ENCODE assay signal across 30 cellular contexts in the genomic region with DNA sequence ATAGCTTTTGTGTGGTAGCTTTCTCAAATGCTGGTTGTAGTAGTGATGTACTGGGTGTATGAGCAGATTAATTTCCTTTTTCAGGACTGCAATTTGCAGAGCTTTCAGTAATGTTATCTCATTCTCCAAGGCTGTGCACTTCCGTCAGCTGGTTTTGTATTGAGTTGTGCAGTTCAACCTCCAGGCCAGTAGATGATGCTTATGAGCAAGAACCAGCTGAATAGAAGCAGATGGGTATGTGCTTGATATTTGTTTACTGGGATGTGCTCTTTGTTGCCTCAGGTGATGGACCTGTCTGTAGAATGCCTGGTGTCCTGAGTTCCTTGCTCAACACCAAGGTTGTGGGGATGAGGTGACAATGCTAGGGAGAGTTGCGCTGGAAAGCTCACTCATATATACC.
DNase-seq lines count a peak whose midpoint lies in the region; ATAC-seq, FAIRE-seq and TF ChIP-seq lines count a peak whose summit lies in the region.
"Had no signal": no experiment of that assay in that cellular context is flagged by ENCODE, and none has a peak within 500 bp of the region (broad histone marks: within the 10 kb centered on the region; RNA-seq: fewer than 3 reads in every experiment).

No MANE protein-coding gene starts in this region.

- no peaks in the 10 kb centered on the region for H3K27me3 Mint-ChIP-seq in activated T-cell treated with anti-CD3 and anti-CD28 coated beads, Interleukin-2, amount 50 U/mL, for 4 hours (ENCODE audit: low read depth)
- H3K27me3 Mint-ChIP-seq: activated naive CD4-positive, alpha-beta T cell treated with anti-CD3 and anti-CD28 coated beads, Interleukin-2, amount 50 U/mL, for 24 hours; CD4-positive, CD25-positive, alpha-beta regulatory T cell; natural killer cell treated with Interleukin-12 subunit alpha and Interleukin-12 subunit beta and Interleukin-15 and Interleukin-18, amount 100 ng/mL, for 72 hours; stimulated activated naive CD8-positive, alpha-beta T cell treated with anti-CD3 and anti-CD28 coated beads, Interleukin-15, amount 100 ng/mL, for 72 hours had no signal

- POLR2A ChIA-PET in AG04450 (lab: Yijun Ruan, JAX) = interaction anchor here (0.6 kb wide), 1 partner anchor 33 kb away, joined by 3 read pairs; no protein-coding TSS in a partner anchor

- TF ChIP-seq CTCF in AG04450 (IDR thresholded peaks at IDR 0.05; ENCODE audit: low read depth, low read length) = 0 out of 2 replicates have a peak, but pooled peaks have one; percentile 12
- peak; percentile 7 for TF ChIP-seq CTCF in GM13976 (IDR thresholded peaks at IDR 0.05; ENCODE audit: borderline replicate concordance, control extremely low read depth, extremely low read depth, insufficient read depth, missing control alignments)
- no peak for TF ChIP-seq CTCF in bronchial epithelial cell (IDR thresholded peaks at IDR 0.05; ENCODE audit: insufficient read depth, low read length, severe bottlenecking)

- H3K27ac ChIP-seq in AG04450 (ENCODE audit: low read depth, low read length) = no peak overlapping the region
- H3K27ac ChIP-seq: heart right ventricle, ovary, PC-9, transverse colon had no signal

- H3K9me3 Mint-ChIP-seq in activated naive CD4-positive, alpha-beta T cell treated with anti-CD3 and anti-CD28 coated beads, Interleukin-2, amount 50 U/mL, for 72 hours = peaks cover 17 to 25% of the 10 kb centered on the region in 2 donors
- peaks cover 22% of the 10 kb centered on the region for H3K9me3 Mint-ChIP-seq in activated T-cell treated with anti-CD3 and anti-CD28 coated beads, Interleukin-2, amount 50 U/mL, for 4 hours
- H3K9me3 Mint-ChIP-seq: activated T-helper 1 cell treated with anti-CD3 and anti-CD28 coated beads, Interleukin-12 subunit alpha, Interleukin-12 subunit beta, Interleukin-2, Interleukin-4 antibody, amounts not matched to agents 30 ng/mL and 10 ng/mL and 1 ng/mL, durations not matched to agents 14 hours and 24 hours and 36 hours had no signal

- H3K4me1 Mint-ChIP-seq in activated T-cell treated with anti-CD3 and anti-CD28 coated beads, Interleukin-2, amount 50 U/mL, for 4 hours (ENCODE audit: low read depth) = no peaks in the 10 kb centered on the region
- H3K4me1 Mint-ChIP-seq: activated naive CD4-positive, alpha-beta T cell treated with anti-CD3 and anti-CD28 coated beads, Interleukin-2, amount 50 U/mL, for 24 hours; CD4-positive, CD25-positive, alpha-beta regulatory T cell; stimulated activated naive CD8-positive, alpha-beta T cell treated with anti-CD3 and anti-CD28 coated beads, Interleukin-15, amount 100 ng/mL, for 72 hours had no signal

- DNase-seq in AG04450 (ENCODE audit: low read depth, low spot score) (no peak), GM13976 (ENCODE audit: low spot score) (no peak), bronchial epithelial cell (ENCODE audit: low read depth) (no peak), middle frontal gyrus (ENCODE audit: extremely low spot score, low spot score) (no peak), DMS79 treated with DMSO at 0.1 percent for 48 hours (lab: John Stamatoyannopoulos, UW) (no peak)
- DNase-seq in Jurkat, Clone E6-1 (ENCODE audit: low read depth, low spot score) = peak; percentile 17
- DNase-seq in activated naive CD4-positive, alpha-beta T cell treated with anti-CD3 and anti-CD28 coated beads, Interleukin-2, amount 50 U/mL, for 72 hours (ENCODE audit: low spot score in 2 of 2) = no peak
- DNase-seq in activated T-cell treated with anti-CD3 and anti-CD28 coated beads, Interleukin-2, amount 50 U/mL, for 4 hours = no peak
- DNase-seq: activated CD4-positive, alpha-beta T cell treated with anti-CD3 and anti-CD28 coated beads for 48 hours; aorta; caudate nucleus; CD4-positive, CD25-positive, alpha-beta regulatory T cell; dermis blood vessel endothelial cell; DMS153; GF-D8; heart right ventricle; NCI-H1092 treated with DMSO at 0.1 percent for 48 hours; NCI-H2029 treated with DMSO at 0.1 percent for 48 hours; NCI-H345; NCI-H774; ovary; PC-9; SIG-M5; stimulated activated naive CD8-positive, alpha-beta T cell treated with anti-CD3 and anti-CD28 coated beads, Interleukin-15, amount 100 ng/mL, for 72 hours; transverse colon had no signal

- no peak overlapping the region for H3K27ac Mint-ChIP-seq in activated naive CD4-positive, alpha-beta T cell treated with anti-CD3 and anti-CD28 coated beads, Interleukin-2, amount 50 U/mL, for 72 hours
- H3K27ac Mint-ChIP-seq: activated naive CD4-positive, alpha-beta T cell treated with anti-CD3 and anti-CD28 coated beads, Interleukin-2, amount 50 U/mL, for 24 hours; activated T-helper 1 cell treated with anti-CD3 and anti-CD28 coated beads, Interleukin-12 subunit alpha, Interleukin-12 subunit beta, Interleukin-2, Interleukin-4 antibody, amounts not matched to agents 30 ng/mL and 10 ng/mL and 1 ng/mL, durations not matched to agents 14 hours and 24 hours and 36 hours; CD4-positive, CD25-positive, alpha-beta regulatory T cell; natural killer cell treated with Interleukin-12 subunit alpha and Interleukin-12 subunit beta and Interleukin-15 and Interleukin-18, amount 100 ng/mL, for 72 hours; stimulated activated naive CD8-positive, alpha-beta T cell treated with anti-CD3 and anti-CD28 coated beads, Interleukin-15, amount 100 ng/mL, for 72 hours had no signal

- no peak for ATAC-seq in activated naive CD4-positive, alpha-beta T cell treated with anti-CD3 and anti-CD28 coated beads, Interleukin-2, amount 50 U/mL, for 72 hours
- ATAC-seq in activated T-cell treated with anti-CD3 and anti-CD28 coated beads, Interleukin-2, amount 50 U/mL, for 4 hours = no peak
- ATAC-seq: natural killer cell treated with Interleukin-12 subunit alpha and Interleukin-12 subunit beta and Interleukin-15 and Interleukin-18, amount 100 ng/mL, for 72 hours; stimulated activated naive CD8-positive, alpha-beta T cell treated with anti-CD3 and anti-CD28 coated beads, Interleukin-15, amount 100 ng/mL, for 72 hours had no signal

- H3K4me3 ChIP-seq in AG04450 (ENCODE audit: low read depth, low read length) = no peak overlapping the region
- no peak overlapping the region for H3K4me3 ChIP-seq in Jurkat, Clone E6-1 (ENCODE audit: low read length)
- H3K4me3 ChIP-seq in bronchial epithelial cell (ENCODE audit: low read depth, low read length) = no peak overlapping the region
- H3K4me3 ChIP-seq: HAP-1, heart right ventricle, ovary, PC-9, transverse colon had no signal

- FAIRE-seq in bronchial epithelial cell (lab: Jason Lieb, UNC) = peak; percentile 32
- FAIRE-seq: A204.1 had no signal

- H3K27me3 ChIP-seq in AG04450 (ENCODE audit: control insufficient read depth, insufficient read depth, low read length) (no peaks in the 10 kb centered on the region), bronchial epithelial cell (ENCODE audit: control insufficient read depth, insufficient read depth, low read length) (no peaks in the 10 kb centered on the region)
- H3K27me3 ChIP-seq: heart right ventricle, ovary, transverse colon had no signal

- no peaks in the 10 kb centered on the region for H3K36me3 ChIP-seq in bronchial epithelial cell (ENCODE audit: control insufficient read depth, insufficient read depth, low read length)
- H3K36me3 ChIP-seq: HAP-1, heart right ventricle, ovary, transverse colon had no signal

- no peaks in the 10 kb centered on the region for H3K36me3 Mint-ChIP-seq in activated naive CD4-positive, alpha-beta T cell treated with anti-CD3 and anti-CD28 coated beads, Interleukin-2, amount 50 U/mL, for 72 hours
- no peaks in the 10 kb centered on the region for H3K36me3 Mint-ChIP-seq in activated T-cell treated with anti-CD3 and anti-CD28 coated beads, Interleukin-2, amount 50 U/mL, for 4 hours (ENCODE audit: insufficient read depth)
- H3K36me3 Mint-ChIP-seq: activated naive CD4-positive, alpha-beta T cell treated with anti-CD3 and anti-CD28 coated beads, Interleukin-2, amount 50 U/mL, for 24 hours; CD4-positive, CD25-positive, alpha-beta regulatory T cell; natural killer cell treated with Interleukin-12 subunit alpha and Interleukin-12 subunit beta and Interleukin-15 and Interleukin-18, amount 100 ng/mL, for 72 hours had no signal

- CTCF ChIA-PET in AG04450 (lab: Charles Lee) = no interaction called here

- no peaks in the 10 kb centered on the region for H3K9me3 ChIP-seq in AG04450 (ENCODE audit: control insufficient read depth, insufficient read depth, low read length)
- H3K9me3 ChIP-seq: HAP-1, heart right ventricle, ovary, transverse colon had no signal

- no peak overlapping the region for H3K4me3 Mint-ChIP-seq in activated T-cell treated with anti-CD3 and anti-CD28 coated beads, Interleukin-2, amount 50 U/mL, for 4 hours
- H3K4me3 Mint-ChIP-seq: activated naive CD4-positive, alpha-beta T cell treated with anti-CD3 and anti-CD28 coated beads, Interleukin-2, amount 50 U/mL, for 24 hours; activated T-helper 1 cell treated with anti-CD3 and anti-CD28 coated beads, Interleukin-12 subunit alpha, Interleukin-12 subunit beta, Interleukin-2, Interleukin-4 antibody, amounts not matched to agents 30 ng/mL and 10 ng/mL and 1 ng/mL, durations not matched to agents 14 hours and 24 hours and 36 hours; CD4-positive, CD25-positive, alpha-beta regulatory T cell; natural killer cell treated with Interleukin-12 subunit alpha and Interleukin-12 subunit beta and Interleukin-15 and Interleukin-18, amount 100 ng/mL, for 72 hours; stimulated activated naive CD8-positive, alpha-beta T cell treated with anti-CD3 and anti-CD28 coated beads, Interleukin-15, amount 100 ng/mL, for 72 hours had no signal

- in situ Hi-C loops in GM13976 (cut with MboI; ENCODE audit: low sequenced_read_pairs, unreplicated experiment) = no loop called here
